Comparison of ENCODE assay signal across 8 cellular contexts in the genomic region with DNA sequence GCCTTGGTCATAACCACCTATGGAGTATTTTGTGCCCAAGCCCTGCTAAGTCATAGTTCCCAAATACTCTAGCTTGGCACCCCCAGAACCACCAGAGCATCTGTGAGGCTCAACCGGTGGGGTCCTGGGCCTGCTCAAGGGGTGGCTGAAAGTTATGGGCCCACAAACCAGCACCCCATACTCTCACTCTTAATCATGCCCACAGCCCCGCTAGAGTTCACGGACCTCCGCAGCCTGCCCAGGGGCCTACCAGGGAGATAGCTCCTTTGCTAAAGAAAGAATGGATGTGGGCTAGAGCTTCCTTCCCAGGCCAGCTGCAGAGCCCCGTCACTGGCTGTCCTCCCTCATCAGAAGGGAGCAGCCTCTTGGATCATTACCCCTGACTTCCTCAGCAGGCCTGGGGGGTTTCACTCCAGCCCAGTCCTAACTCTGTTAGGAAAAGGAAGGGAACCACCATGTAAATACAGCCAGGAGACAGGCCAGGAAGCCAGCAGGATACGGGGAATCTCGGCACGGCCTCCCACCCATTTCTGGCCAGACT. TPM values are rescaled to one million over a fixed set of nuclear protein-coding genes. Genes with fewer than 3 reads are reported as not detected.
DNase-seq lines count a peak whose midpoint lies in the region; ATAC-seq and TF ChIP-seq lines count a peak whose summit lies in the region.

No MANE protein-coding gene starts in this region.

- peak overlapping the region; percentile 80 for H3K27ac Mint-ChIP-seq in dendritic cell treated with granulocyte-macrophage colony-stimulating factor and Interleukin-4, amounts not matched to agents 40 ng/mL and 50 ng/mL, for 4 days
- H3K27ac Mint-ChIP-seq in naive thymus-derived CD4-positive, alpha-beta T cell: peak overlapping the region; percentile 62 to 98 (median 91)

- H3K4me1 Mint-ChIP-seq in dendritic cell treated with granulocyte-macrophage colony-stimulating factor and Interleukin-4, amounts not matched to agents 40 ng/mL and 50 ng/mL, for 4 days (ENCODE audit: low read depth): peaks cover 86% of the 10 kb centered on the region
- H3K4me1 Mint-ChIP-seq in naive thymus-derived CD4-positive, alpha-beta T cell: peaks cover 45 to 80% (median 74%) of the 10 kb centered on the region in 7 donors

- POLR2A ChIA-PET in naive thymus-derived CD4-positive, alpha-beta T cell (lab: Charles Lee): interaction anchor here (0.9 to 5.9 kb wide), 7 partner anchors 18 to 374 kb away, joined by 3 to 59 read pairs (median 4); a partner anchor contains a TSS

- no peaks in the 10 kb centered on the region for H3K27me3 ChIP-seq in MM.1S (replicated peaks; ENCODE audit: insufficient read depth, low read length)
- no peaks in the 10 kb centered on the region for H3K27me3 ChIP-seq in naive thymus-derived CD4-positive, alpha-beta T cell (ENCODE audit: control insufficient read depth in 2 of 2, insufficient read depth in 2 of 2, low read length in 2 of 2)

- H3K27me3 Mint-ChIP-seq in dendritic cell treated with granulocyte-macrophage colony-stimulating factor and Interleukin-4, amounts not matched to agents 40 ng/mL and 50 ng/mL, for 4 days: peaks cover 14% of the 10 kb centered on the region
- no peaks in the 10 kb centered on the region for H3K27me3 Mint-ChIP-seq in naive thymus-derived CD4-positive, alpha-beta T cell

- no peaks in the 10 kb centered on the region for H3K9me3 Mint-ChIP-seq in dendritic cell treated with granulocyte-macrophage colony-stimulating factor and Interleukin-4, amounts not matched to agents 40 ng/mL and 50 ng/mL, for 4 days
- H3K9me3 Mint-ChIP-seq in naive thymus-derived CD4-positive, alpha-beta T cell: no peaks in the 10 kb centered on the region

- peak overlapping the region; percentile 68; the same call in 1 of the 2 replicates for H3K9ac ChIP-seq in MM.1S (ENCODE audit: low read length)

- no peaks in the 10 kb centered on the region for H3K9me2 ChIP-seq in MM.1S (replicated peaks; ENCODE audit: insufficient read depth, low read length)

- peak overlapping the region; percentile 86 for H3K4me3 Mint-ChIP-seq in dendritic cell treated with granulocyte-macrophage colony-stimulating factor and Interleukin-4, amounts not matched to agents 40 ng/mL and 50 ng/mL, for 4 days
- H3K4me3 Mint-ChIP-seq in naive thymus-derived CD4-positive, alpha-beta T cell: peak overlapping the region; percentile 83 to 96 (median 94)

- DNase-seq in AG10803 (ENCODE audit: low read depth): no peak
- no peak for DNase-seq in MM.1S
- no peak for DNase-seq in naive thymus-derived CD4-positive, alpha-beta T cell
- DNase-seq in NCI-H2107 (lab: John Stamatoyannopoulos, UW): no peak
- no peak for DNase-seq in NCI-H69 (lab: John Stamatoyannopoulos, UW)
- DNase-seq in COLO829 (ENCODE audit: low spot score): no peak

- TF ChIP-seq CTCF in AG10803 (conservative IDR thresholded peaks at IDR 0.05; ENCODE audit: low read length) (no peak), MM.1S (IDR thresholded peaks at IDR 0.05; ENCODE audit: low read length) (no peak)

- intact Hi-C loops in dendritic cell treated with granulocyte-macrophage colony-stimulating factor and Interleukin-4, amounts not matched to agents 40 ng/mL and 50 ng/mL, for 4 days (cut with micrococcal nuclease): loop anchor here (2.0 kb wide), 1 partner anchor 25 kb away; no protein-coding TSS in a partner anchor
- intact Hi-C loops in naive thymus-derived CD4-positive, alpha-beta T cell (cut with micrococcal nuclease): no loop called here

- H3K4me1 ChIP-seq in MM.1S (ENCODE audit: low read length): peaks cover 32% of the 10 kb centered on the region
- peaks cover 53 to 68% of the 10 kb centered on the region in 2 donors for H3K4me1 ChIP-seq in naive thymus-derived CD4-positive, alpha-beta T cell (ENCODE audit: control insufficient read depth in 2 of 2, insufficient read depth in 2 of 2, low read length in 2 of 2)

- H3K9me3 ChIP-seq in MM.1S (replicated peaks; ENCODE audit: insufficient read depth, low read length): no peaks in the 10 kb centered on the region
- H3K9me3 ChIP-seq in naive thymus-derived CD4-positive, alpha-beta T cell (ENCODE audit: control insufficient read depth in 2 of 3, low read length in 3 of 3): no peaks in the 10 kb centered on the region

- no peaks in the 10 kb centered on the region for H3K36me3 ChIP-seq in MM.1S (replicated peaks; ENCODE audit: insufficient read depth, low read length)
- H3K36me3 ChIP-seq in naive thymus-derived CD4-positive, alpha-beta T cell (ENCODE audit: control insufficient read depth in 2 of 3, insufficient read depth in 3 of 3, low read length in 3 of 3): peaks cover 0 to 3% (median 0%) of the 10 kb centered on the region in 3 experiments

- H3K4me3 ChIP-seq in AG10803 (ENCODE audit: low read length) (peak overlapping the region; percentile 83), MM.1S (ENCODE audit: low read length) (peak overlapping the region; percentile 78)
- peak overlapping the region; percentile 72 for H3K4me3 ChIP-seq in naive thymus-derived CD4-positive, alpha-beta T cell (ENCODE audit: low read length)

- peak overlapping the region; percentile 57; the same call in 1 of the 2 replicates for H2AFZ ChIP-seq in MM.1S (ENCODE audit: low read length)

- no peak overlapping the region for H3K27ac ChIP-seq in MM.1S (ENCODE audit: low read length)
- H3K27ac ChIP-seq in naive thymus-derived CD4-positive, alpha-beta T cell (ENCODE audit: low read depth, low read length): peak overlapping the region; percentile 72

- peaks cover 21% of the 10 kb centered on the region for H3K36me3 Mint-ChIP-seq in dendritic cell treated with granulocyte-macrophage colony-stimulating factor and Interleukin-4, amounts not matched to agents 40 ng/mL and 50 ng/mL, for 4 days (ENCODE audit: low read depth)
- peaks cover 0 to 5% (median 0%) of the 10 kb centered on the region in 5 donors for H3K36me3 Mint-ChIP-seq in naive thymus-derived CD4-positive, alpha-beta T cell

- CTCF ChIA-PET in naive thymus-derived CD4-positive, alpha-beta T cell (lab: Charles Lee): interaction anchor here (0.6 to 1.9 kb wide), 8 partner anchors 9 to 343 kb away, joined by 3 to 11 read pairs (median 4); a partner anchor contains a TSS

- peaks cover 6% of the 10 kb centered on the region; the same call in 1 of the 2 replicates for H3F3A ChIP-seq in MM.1S (ENCODE audit: insufficient read depth, low read length)

- no peaks in the 10 kb centered on the region for H4K20me1 ChIP-seq in MM.1S (ENCODE audit: insufficient read depth, low read length)

- no peak for ATAC-seq in naive thymus-derived CD4-positive, alpha-beta T cell
- no peak for ATAC-seq in GM19467 (IDR thresholded peaks at IDR 0.05; ENCODE audit: unreplicated experiment)

- H3K79me2 ChIP-seq in MM.1S (ENCODE audit: low read length): peaks cover 55% of the 10 kb centered on the region

- H3K4me2 ChIP-seq in MM.1S (ENCODE audit: low read depth, low read length): peak overlapping the region; percentile 90

RNA-seq across cellular contexts. Expression of a gene that starts 1.4 kb away (rescaled TPM):
- total RNA-seq in naive thymus-derived CD4-positive, alpha-beta T cell: 10 to 100 TPM; 42.5 to 76.3 (median 62.4) TPM
- 10 to 100 TPM in 1 of 2 donors, 1 to 10 TPM in 1; 6.8 to 20.0 TPM for polyA plus RNA-seq in naive thymus-derived CD4-positive, alpha-beta T cell

RNA-seq across cellular contexts. Expression of a gene that starts 4.8 kb away (rescaled TPM):
- 1 to 10 TPM in 3 of 5 experiments, under 1 TPM in 2; 0.70 to 9.8 (median 1.5) TPM for total RNA-seq in naive thymus-derived CD4-positive, alpha-beta T cell
- polyA plus RNA-seq in naive thymus-derived CD4-positive, alpha-beta T cell: under 1 TPM in 1 of 2 donors, not detected in 1; 0.51 TPM

RNA-seq across cellular contexts. Expression of a gene that starts 19.6 kb away (rescaled TPM):
- total RNA-seq in naive thymus-derived CD4-positive, alpha-beta T cell: 10 to 100 TPM; 61.6 to 87.5 (median 62.8) TPM
- polyA plus RNA-seq in naive thymus-derived CD4-positive, alpha-beta T cell: 10 to 100 TPM; 19.3 to 26.8 TPM

RNA-seq across cellular contexts. Expression of a gene that starts 21.2 kb away (rescaled TPM):
- 10 to 100 TPM in 2 of 5 experiments, 1 to 10 TPM in 3; 8.6 to 17.6 (median 10.0) TPM for total RNA-seq in naive thymus-derived CD4-positive, alpha-beta T cell
- polyA plus RNA-seq in naive thymus-derived CD4-positive, alpha-beta T cell: 1 to 10 TPM; 3.1 to 5.3 TPM

RNA-seq across cellular contexts. Expression of a gene that starts 34.6 kb away (rescaled TPM):
- total RNA-seq in naive thymus-derived CD4-positive, alpha-beta T cell: 1 to 10 TPM; 1.4 to 3.1 (median 1.7) TPM
- polyA plus RNA-seq in naive thymus-derived CD4-positive, alpha-beta T cell: under 1 TPM; 0.15 to 0.35 TPM
